ENCODE assay signal across 1 cellular context in the genomic region with DNA sequence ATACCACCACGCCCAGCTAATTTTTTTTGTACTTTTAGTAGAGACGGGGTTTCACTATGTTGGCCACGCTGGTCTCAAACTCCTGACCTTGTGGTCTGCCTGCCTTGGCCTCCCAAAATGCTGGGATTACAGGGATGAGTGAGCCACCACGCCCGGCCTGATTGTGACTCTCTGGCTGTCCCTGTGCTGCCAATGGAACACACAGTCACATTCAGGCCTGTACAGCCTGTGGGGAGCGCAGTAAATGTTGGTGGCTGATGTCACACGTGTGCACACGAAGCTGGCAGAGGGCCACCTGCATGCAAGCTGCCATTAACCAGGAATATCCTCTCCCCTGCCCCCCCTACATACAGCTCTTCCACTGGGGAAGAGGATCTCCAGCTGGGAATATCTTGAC.
TF ChIP-seq lines count a peak whose summit lies in the region.

No MANE protein-coding gene starts in this region.

TF ChIP-seq in GM12878, 131 proteins besides CTCF, POLR2A, EP300 and RAD21:
- no peak for TF ChIP-seq NR2F1 (conservative IDR thresholded peaks at IDR 0.05)
- no peak for TF ChIP-seq EZH2 (IDR thresholded peaks at IDR 0.05; ENCODE audit: borderline replicate concordance, control insufficient read depth, low read depth, low read length)
- TF ChIP-seq, protein P1, sequence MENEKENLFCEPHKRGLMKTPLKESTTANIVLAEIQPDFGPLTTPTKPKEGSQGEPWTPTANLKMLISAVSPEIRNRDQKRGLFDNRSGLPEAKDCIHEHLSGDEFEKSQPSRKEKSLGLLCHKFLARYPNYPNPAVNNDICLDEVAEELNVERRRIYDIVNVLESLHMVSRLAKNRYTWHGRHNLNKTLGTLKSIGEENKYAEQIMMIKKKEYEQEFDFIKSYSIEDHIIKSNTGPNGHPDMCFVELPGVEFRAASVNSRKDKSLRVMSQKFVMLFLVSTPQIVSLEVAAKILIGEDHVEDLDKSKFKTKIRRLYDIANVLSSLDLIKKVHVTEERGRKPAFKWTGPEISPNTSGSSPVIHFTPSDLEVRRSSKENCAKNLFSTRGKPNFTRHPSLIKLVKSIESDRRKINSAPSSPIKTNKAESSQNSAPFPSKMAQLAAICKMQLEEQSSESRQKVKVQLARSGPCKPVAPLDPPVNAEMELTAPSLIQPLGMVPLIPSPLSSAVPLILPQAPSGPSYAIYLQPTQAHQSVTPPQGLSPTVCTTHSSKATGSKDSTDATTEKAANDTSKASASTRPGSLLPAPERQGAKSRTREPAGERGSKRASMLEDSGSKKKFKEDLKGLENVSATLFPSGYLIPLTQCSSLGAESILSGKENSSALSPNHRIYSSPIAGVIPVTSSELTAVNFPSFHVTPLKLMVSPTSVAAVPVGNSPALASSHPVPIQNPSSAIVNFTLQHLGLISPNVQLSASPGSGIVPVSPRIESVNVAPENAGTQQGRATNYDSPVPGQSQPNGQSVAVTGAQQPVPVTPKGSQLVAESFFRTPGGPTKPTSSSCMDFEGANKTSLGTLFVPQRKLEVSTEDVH (IDR thresholded peaks at IDR 0.05; ENCODE audit: low read depth, partially characterized antibody) = no peak
- no peak for TF ChIP-seq TARDBP (IDR thresholded peaks at IDR 0.05; ENCODE audit: borderline replicate concordance)
- no peak for TF ChIP-seq IKZF1 (conservative IDR thresholded peaks at IDR 0.05)
- TF ChIP-seq POLR2AphosphoS5 (IDR thresholded peaks at IDR 0.05; ENCODE audit: low read length) = no peak
- no peak for TF ChIP-seq CHD2 (IDR thresholded peaks at IDR 0.05; ENCODE audit: borderline replicate concordance, low read depth, low read length)
- no peak for TF ChIP-seq RAD51 (IDR thresholded peaks at IDR 0.05)
- no peak for TF ChIP-seq CREM (IDR thresholded peaks at IDR 0.05; ENCODE audit: low read depth)
- TF ChIP-seq CEBPZ (IDR thresholded peaks at IDR 0.05; ENCODE audit: low read depth, low read length) = no peak
- no peak for TF ChIP-seq PML (IDR thresholded peaks at IDR 0.05; ENCODE audit: low read length)
- no peak for TF ChIP-seq GATAD2B (conservative IDR thresholded peaks at IDR 0.05; ENCODE audit: low read depth)
- TF ChIP-seq FOXM1 (IDR thresholded peaks at IDR 0.05; ENCODE audit: low read depth, low read length) = no peak
